1 cellular context compared by ENCODE assay signal in genomic region chr18:8689431-8689830, GRCh38.
TF ChIP-seq lines count a peak whose summit lies in the region.

No MANE protein-coding gene starts in this region.

TF ChIP-seq in HEK293, 187 proteins besides CTCF, POLR2A, EP300 and RAD21 (continued from another document):
- TF ChIP-seq, protein P1, sequence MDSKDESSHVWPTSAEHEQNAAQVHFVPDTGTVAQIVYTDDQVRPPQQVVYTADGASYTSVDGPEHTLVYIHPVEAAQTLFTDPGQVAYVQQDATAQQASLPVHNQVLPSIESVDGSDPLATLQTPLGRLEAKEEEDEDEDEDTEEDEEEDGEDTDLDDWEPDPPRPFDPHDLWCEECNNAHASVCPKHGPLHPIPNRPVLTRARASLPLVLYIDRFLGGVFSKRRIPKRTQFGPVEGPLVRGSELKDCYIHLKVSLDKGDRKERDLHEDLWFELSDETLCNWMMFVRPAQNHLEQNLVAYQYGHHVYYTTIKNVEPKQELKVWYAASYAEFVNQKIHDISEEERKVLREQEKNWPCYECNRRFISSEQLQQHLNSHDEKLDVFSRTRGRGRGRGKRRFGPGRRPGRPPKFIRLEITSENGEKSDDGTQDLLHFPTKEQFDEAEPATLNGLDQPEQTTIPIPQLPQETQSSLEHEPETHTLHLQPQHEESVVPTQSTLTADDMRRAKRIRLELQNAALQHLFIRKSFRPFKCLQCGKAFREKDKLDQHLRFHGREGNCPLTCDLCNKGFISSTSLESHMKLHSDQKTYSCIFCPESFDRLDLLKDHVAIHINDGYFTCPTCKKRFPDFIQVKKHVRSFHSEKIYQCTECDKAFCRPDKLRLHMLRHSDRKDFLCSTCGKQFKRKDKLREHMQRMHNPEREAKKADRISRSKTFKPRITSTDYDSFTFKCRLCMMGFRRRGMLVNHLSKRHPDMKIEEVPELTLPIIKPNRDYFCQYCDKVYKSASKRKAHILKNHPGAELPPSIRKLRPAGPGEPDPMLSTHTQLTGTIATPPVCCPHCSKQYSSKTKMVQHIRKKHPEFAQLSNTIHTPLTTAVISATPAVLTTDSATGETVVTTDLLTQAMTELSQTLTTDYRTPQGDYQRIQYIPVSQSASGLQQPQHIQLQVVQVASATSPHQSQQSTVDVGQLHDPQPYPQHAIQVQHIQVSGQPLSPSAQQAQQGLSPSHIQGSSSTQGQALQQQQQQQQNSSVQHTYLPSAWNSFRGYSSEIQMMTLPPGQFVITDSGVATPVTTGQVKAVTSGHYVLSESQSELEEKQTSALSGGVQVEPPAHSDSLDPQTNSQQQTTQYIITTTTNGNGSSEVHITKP (tag by site-specific recombination; IDR thresholded peaks at IDR 0.05): no peak
- TF ChIP-seq ZNF521 (tag by site-specific recombination; IDR thresholded peaks at IDR 0.05): no peak
- TF ChIP-seq ZNF266 (tag by site-specific recombination; IDR thresholded peaks at IDR 0.05; ENCODE audit: low read depth): no peak
- TF ChIP-seq, protein P2, sequence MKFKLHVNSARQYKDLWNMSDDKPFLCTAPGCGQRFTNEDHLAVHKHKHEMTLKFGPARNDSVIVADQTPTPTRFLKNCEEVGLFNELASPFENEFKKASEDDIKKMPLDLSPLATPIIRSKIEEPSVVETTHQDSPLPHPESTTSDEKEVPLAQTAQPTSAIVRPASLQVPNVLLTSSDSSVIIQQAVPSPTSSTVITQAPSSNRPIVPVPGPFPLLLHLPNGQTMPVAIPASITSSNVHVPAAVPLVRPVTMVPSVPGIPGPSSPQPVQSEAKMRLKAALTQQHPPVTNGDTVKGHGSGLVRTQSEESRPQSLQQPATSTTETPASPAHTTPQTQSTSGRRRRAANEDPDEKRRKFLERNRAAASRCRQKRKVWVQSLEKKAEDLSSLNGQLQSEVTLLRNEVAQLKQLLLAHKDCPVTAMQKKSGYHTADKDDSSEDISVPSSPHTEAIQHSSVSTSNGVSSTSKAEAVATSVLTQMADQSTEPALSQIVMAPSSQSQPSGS (tag by site-specific recombination; IDR thresholded peaks at IDR 0.05; ENCODE audit: low read depth): peak; percentile 87
- peak; percentile 43; the same call in 1 of the 2 replicates for TF ChIP-seq ZNF335 (tag by site-specific recombination; conservative IDR thresholded peaks at IDR 0.05)
- no peak for TF ChIP-seq ZNF626 (tag by site-specific recombination; IDR thresholded peaks at IDR 0.05)
- TF ChIP-seq MYNN (tag by site-specific recombination; IDR thresholded peaks at IDR 0.05; ENCODE audit: borderline replicate concordance): no peak
- peak; percentile 62 for TF ChIP-seq ZNF398 (tag by site-specific recombination; IDR thresholded peaks at IDR 0.05)
- TF ChIP-seq ZNF529 (tag by site-specific recombination; IDR thresholded peaks at IDR 0.05; ENCODE audit: insufficient replicate concordance): no peak
- no peak for TF ChIP-seq ZNF488 (tag by site-specific recombination; IDR thresholded peaks at IDR 0.05)
- TF ChIP-seq ZNF692 (tag by site-specific recombination; IDR thresholded peaks at IDR 0.05): peak; percentile 30; the same call in 1 of the 2 replicates
